Comparison of ENCODE assay signal across 8 cellular contexts in genomic region chr12:54404061-54405004, GRCh38. TPM values are rescaled to one million over a fixed set of nuclear protein-coding genes. Genes with fewer than 3 reads are reported as not detected.
DNase-seq lines count a peak whose midpoint lies in the region; ATAC-seq, FAIRE-seq and TF ChIP-seq lines count a peak whose summit lies in the region.

No MANE protein-coding gene starts in this region.

- no peaks in the 10 kb centered on the region for H3K79me2 ChIP-seq in K562 (ENCODE audit: control insufficient read depth, insufficient read depth, low read length)
- H3K79me2 ChIP-seq in HepG2 (ENCODE audit: insufficient read depth, low read length) = no peaks in the 10 kb centered on the region

- no peak for DNase-seq in D721Med (ENCODE audit: insufficient read length, low spot score)
- peak; percentile 89 for DNase-seq in HuH-7 (ENCODE audit: low spot score)
- peak; percentile 52 for DNase-seq in T follicular helper cell (ENCODE audit: low read depth)
- DNase-seq in K562 (ENCODE audit: extremely low read depth in 1 of 4, low spot score in 3 of 4) = peak; percentile 67 to 79 (median 68)
- peak; percentile 40 for DNase-seq in HepG2 (ENCODE audit: low spot score)
- peak; percentile 40 to 51 for DNase-seq in stimulated activated CD8-positive, alpha-beta memory T cell treated with anti-CD3 and anti-CD28 coated beads, Interleukin-4, amount 100 ng/mL, for 1 hour (ENCODE audit: low read depth in 2 of 2, low spot score in 1 of 2)

- in situ Hi-C loops in K562 (cut with MboI) (no loop called here), HepG2 (cut with HindIII; ENCODE audit: extremely low pct_ligation_motif_present, low pct_unique_long_range_greater_than_20kb) (loop anchor here (5.0 kb wide), 1 partner anchor 33 kb away; no protein-coding TSS in a partner anchor)

- BruUV-seq in K562 (replicated peaks; lab: Mats Ljungman, UMichigan) (no TSS peak), HepG2 (replicated peaks; lab: Mats Ljungman, UMichigan) (no TSS peak)

- peak; percentile 24 to 48 for TF ChIP-seq RAD21 in K562 (CRISPR knock-in tag; conservative IDR thresholded peaks at IDR 0.05 in 1 of 2, IDR thresholded peaks at IDR 0.05 in 1 of 2)
- TF ChIP-seq RAD21 in HepG2 (CRISPR knock-in tag; IDR thresholded peaks at IDR 0.05) = no peak

- peaks cover 5% of the 10 kb centered on the region for H3K9me1 ChIP-seq in K562 (ENCODE audit: control insufficient read depth, insufficient read depth, low read length)

- no peak overlapping the region for H2AFZ ChIP-seq in K562 (ENCODE audit: low read depth, low read length)
- no peak overlapping the region for H2AFZ ChIP-seq in HepG2 (ENCODE audit: low read length)

- TF ChIP-seq CTCF in D721Med (IDR thresholded peaks at IDR 0.05; ENCODE audit: insufficient read depth, missing control alignments) (peak; percentile 86), K562 (IDR thresholded peaks at IDR 0.05 in 2 of 3, conservative IDR thresholded peaks at IDR 0.05 in 1 of 3; ENCODE audit: insufficient read depth in 2 of 3, low read depth in 1 of 3, low read length in 3 of 3) (peak; percentile 78 to 97 (median 82)), HepG2 (CRISPR knock-in tag; IDR thresholded peaks at IDR 0.05) (peak; percentile 67)

- 0 out of 4 replicates have a peak overlapping the region, but pooled peaks of 1 of the 2 experiments have one; percentile 6 for H3K9ac ChIP-seq in K562 (ENCODE audit: insufficient read depth in 1 of 2, low read depth in 2 of 2, low read length in 2 of 2)
- H3K9ac ChIP-seq in HepG2 (ENCODE audit: insufficient read depth, low read depth, low read length) = no peak overlapping the region

- H3K27ac ChIP-seq in K562 (ENCODE audit: extremely low read depth, low read depth, low read length) = no peak overlapping the region
- no peak overlapping the region for H3K27ac ChIP-seq in HepG2 (ENCODE audit: extremely low read length, insufficient read depth, low read length)

- TF ChIP-seq POLR2A in K562 (conservative IDR thresholded peaks at IDR 0.05) = no peak
- TF ChIP-seq POLR2A in HepG2 (IDR thresholded peaks at IDR 0.05; ENCODE audit: insufficient read depth in 1 of 2, low read depth in 2 of 2, low read length in 2 of 2) = no peak

- no peaks in the 10 kb centered on the region for H3K27me3 ChIP-seq in K562 (ENCODE audit: control insufficient read depth in 2 of 2, insufficient read depth in 2 of 2, low read length in 2 of 2)
- peaks cover 0 to 3% of the 10 kb centered on the region in 2 experiments; a peak in 2 of 5 replicates for H3K27me3 ChIP-seq in HepG2 (ENCODE audit: control insufficient read depth in 1 of 2, insufficient read depth in 2 of 2, low read length in 2 of 2)

- intact Hi-C loops in K562 (cut with micrococcal nuclease) (no loop called here), HepG2 (cut with micrococcal nuclease; ENCODE audit: unreplicated experiment) (no loop called here)

- H3K36me3 ChIP-seq in K562 (ENCODE audit: control insufficient read depth, insufficient read depth, low read length) (peaks cover 99% of the 10 kb centered on the region), HepG2 (replicated peaks in 1 of 2; ENCODE audit: control insufficient read depth in 1 of 2, insufficient read depth in 2 of 2, low read length in 2 of 2) (no peaks in the 10 kb centered on the region)

- H3K4me3 ChIP-seq in K562 (no peak overlapping the region), HepG2 (replicated peaks in 1 of 3; ENCODE audit: insufficient read depth in 1 of 3, low read depth in 2 of 3, low read length in 3 of 3) (no peak overlapping the region)

- 52% methylated on average over 11 of the region's 11 CpGs for WGBS in K562 (ENCODE audit: insufficient coverage, low coverage, missing lambda C conversion rate)
- WGBS in HepG2 (ENCODE audit: low lambda C conversion rate) = 34% methylated on average over 10 of the region's 11 CpGs

- H3K4me2 ChIP-seq in K562 (ENCODE audit: insufficient read depth, low read length) (no peak overlapping the region), HepG2 (ENCODE audit: low read depth, low read length) (no peak overlapping the region)

- TF ChIP-seq EP300 in K562 (IDR thresholded peaks at IDR 0.05; ENCODE audit: low read length) = no peak
- TF ChIP-seq EP300 in HepG2 (IDR thresholded peaks at IDR 0.05; ENCODE audit: low read depth in 2 of 2, low read length in 2 of 2) = no peak
- no peak for TF ChIP-seq EP300 in HepG2 (CRISPR knock-in tag; IDR thresholded peaks at IDR 0.05; ENCODE audit: borderline replicate concordance)

- CTCF ChIA-PET in K562 (lab: Yijun Ruan, JAX; ENCODE audit: low intra/inter-chr PET ratio) (interaction anchor here (2.3 kb wide), 1 partner anchor 34 kb away, joined by 10 read pairs; no protein-coding TSS in a partner anchor), HepG2 (lab: Yijun Ruan, JAX; ENCODE audit: low intra/inter-chr PET ratio, low total read pairs) (interaction anchor here (1.4 kb wide), 1 partner anchor 10 kb away, joined by 3 read pairs; no protein-coding TSS in a partner anchor)

- no peak for FAIRE-seq in D721Med (lab: Jason Lieb, UNC)
- peak; percentile 96 for FAIRE-seq in K562 (lab: Jason Lieb, UNC)
- FAIRE-seq in HepG2 (lab: Jason Lieb, UNC) = peak; percentile 43

- H4K20me1 ChIP-seq in K562 (replicated peaks; ENCODE audit: control insufficient read depth, insufficient read depth, low read length) (peaks cover 5% of the 10 kb centered on the region), HepG2 (ENCODE audit: insufficient read depth, low read length) (no peaks in the 10 kb centered on the region)

- H3K4me1 ChIP-seq in K562 (replicated peaks in 1 of 2; ENCODE audit: control insufficient read depth in 2 of 2, insufficient read depth in 2 of 2, low read length in 2 of 2) (peaks cover 0 to 3% of the 10 kb centered on the region in 2 experiments; a peak in 2 of 5 replicates), HepG2 (ENCODE audit: insufficient read depth, low read length) (no peaks in the 10 kb centered on the region)

- ATAC-seq in K562 (peak; percentile 78), HepG2 (peak; percentile 69), HG02642 (IDR thresholded peaks at IDR 0.05; ENCODE audit: poor library complexity, unreplicated experiment) (no peak), HG02610 (IDR thresholded peaks at IDR 0.05; ENCODE audit: unreplicated experiment) (no peak)

- POLR2A ChIA-PET in K562 (lab: Yijun Ruan, JAX) = interaction anchor here (0.6 to 0.8 kb wide), 2 partner anchors 8 to 363 kb away, joined by 3 read pairs; no protein-coding TSS in a partner anchor
- POLR2A ChIA-PET in HepG2 (lab: Yijun Ruan, JAX) = no interaction called here

- H3K9me3 ChIP-seq in K562 (replicated peaks; ENCODE audit: control insufficient read depth, insufficient read depth, low read depth, low read length) (no peaks in the 10 kb centered on the region), HepG2 (ENCODE audit: low read length) (no peaks in the 10 kb centered on the region)

RNA-seq across cellular contexts. Expression of gene ITGA5, which starts 14.7 kb away (rescaled TPM):
- 326 and 672 TPM in 2 replicates for total RNA-seq in K562 (2011; cell fraction: chromatin; rRNA removed; ENCODE audit: low replicate concordance)
- total RNA-seq in K562 (2011; cell fraction: nucleolus; rRNA removed) = 425 and 592 TPM in 2 replicates
- total RNA-seq in K562 (2011; cell fraction: nucleoplasm; rRNA removed) = 368 and 393 TPM in 2 replicates
- total RNA-seq in K562 (2014; rRNA removed) = 47.4 and 59.0 TPM in 2 replicates
- total RNA-seq in K562 (2014; rRNA removed; fragmentation: Illumina TruSeq; extraction: Trizol) = 41.7 and 49.0 TPM in 2 replicates
- total RNA-seq in K562 (2015; rRNA removed; fragmentation: Illumina TruSeq; extraction: Trizol) = 33.7 and 34.5 TPM in 2 replicates
- total RNA-seq in K562 (2021) = 71.0 and 75.2 TPM in 2 replicates
- polyA plus RNA-seq in K562 (2011; rRNA removed) = 55.5 and 114 TPM in 2 replicates
- 44.7 and 52.4 TPM in 2 replicates for polyA plus RNA-seq in K562 (2011; cell fraction: cytosol; rRNA removed)
- polyA plus RNA-seq in K562 (2011; cell fraction: nucleus; rRNA removed) = 273 and 364 TPM in 2 replicates
- polyA plus RNA-seq in K562 (2012) = 58.8 and 103 TPM in 2 replicates
- polyA plus RNA-seq in K562 (2014; fragmentation: Illumina TruSeq; extraction: Trizol) = 82.1 and 82.8 TPM in 2 replicates
- 1 to 10 TPM; 9.1 to 9.2 TPM for polyA plus RNA-seq in K562 (2014; fragmentation: Nextera tagmentation; extraction: Ambion mirVana)
- polyA plus RNA-seq in K562 (2014; rRNA removed) = 34.0 and 36.0 TPM in 2 replicates
- polyA minus RNA-seq in K562 (2011; rRNA and poly(A)+ RNA removed) = 104 and 113 TPM in 2 replicates
- 72.0 and 119 TPM in 2 replicates for polyA minus RNA-seq in K562 (2011; cell fraction: cytosol; rRNA and poly(A)+ RNA removed)
- 150 and 186 TPM in 2 replicates for polyA minus RNA-seq in K562 (2011; cell fraction: nucleus; rRNA and poly(A)+ RNA removed)
- total RNA-seq in HepG2 (2016; rRNA removed; fragmentation: Illumina TruSeq; extraction: Trizol) = 0.20 and 0.28 TPM in 2 replicates
- not detected in 2 replicates for total RNA-seq in HepG2 (2016; cell fraction: cytosol; rRNA removed; fragmentation: Illumina TruSeq; extraction: Trizol; ENCODE audit: low read depth)
- total RNA-seq in HepG2 (2016; cell fraction: insoluble cytoplasmic fraction; rRNA removed; fragmentation: Illumina TruSeq; extraction: Trizol) = 0.17 TPM in 1 of 2 replicates, not detected in the other
- total RNA-seq in HepG2 (2016; cell fraction: membrane; rRNA removed; fragmentation: Illumina TruSeq; extraction: Trizol) = 0.34 TPM in 1 of 2 replicates, not detected in the other
- 0.28 and 0.78 TPM in 2 replicates for total RNA-seq in HepG2 (2016; cell fraction: nucleus; rRNA removed; fragmentation: Illumina TruSeq; extraction: Trizol)
- 0.40 and 0.52 TPM in 2 replicates for polyA plus RNA-seq in HepG2 (2011; rRNA removed)
- 0.18 and 0.23 TPM in 2 replicates for polyA plus RNA-seq in HepG2 (2011; cell fraction: cytosol; rRNA removed)
- 0.45 and 0.80 TPM in 2 replicates for polyA plus RNA-seq in HepG2 (2011; cell fraction: nucleus; rRNA removed)
- 0.12 TPM in 1 of 2 replicates, not detected in the other for polyA plus RNA-seq in HepG2 (2012)
- not detected in 2 replicates for polyA plus RNA-seq in HepG2 (2016; cell fraction: cytosol; fragmentation: Illumina TruSeq; extraction: Trizol; ENCODE audit: low read depth)
- 0.04 and 0.12 TPM in 2 replicates for polyA plus RNA-seq in HepG2 (2016; cell fraction: insoluble cytoplasmic fraction; fragmentation: Illumina TruSeq; extraction: Trizol; ENCODE audit: low read depth)
- polyA plus RNA-seq in HepG2 (2016; cell fraction: membrane; fragmentation: Illumina TruSeq; extraction: Trizol; ENCODE audit: low read depth) = not detected in 2 replicates
- polyA plus RNA-seq in HepG2 (2016; cell fraction: nucleus; fragmentation: Illumina TruSeq; extraction: Trizol; ENCODE audit: insufficient read depth, low read depth) = 0.46 and 0.53 TPM in 2 replicates
- polyA minus RNA-seq in HepG2 (2011; rRNA and poly(A)+ RNA removed; ENCODE audit: low replicate concordance) = 0.34 and 75.5 TPM in 2 replicates
- polyA minus RNA-seq in HepG2 (2011; cell fraction: cytosol; rRNA and poly(A)+ RNA removed) = 0.53 and 0.99 TPM in 2 replicates
- 0.52 and 1.2 TPM in 2 replicates for polyA minus RNA-seq in HepG2 (2011; cell fraction: nucleus; rRNA and poly(A)+ RNA removed)

RNA-seq across cellular contexts. Expression of gene ZNF385A, which starts 19.8 kb away (rescaled TPM):
- total RNA-seq in K562 (2011; cell fraction: chromatin; rRNA removed; ENCODE audit: low replicate concordance) = 8.1 and 25.0 TPM in 2 replicates
- total RNA-seq in K562 (2011; cell fraction: nucleolus; rRNA removed) = 9.7 and 11.1 TPM in 2 replicates
- total RNA-seq in K562 (2011; cell fraction: nucleoplasm; rRNA removed) = 9.7 and 11.8 TPM in 2 replicates
- total RNA-seq in K562 (2014; rRNA removed) (15.9 and 17.7 TPM in 2 replicates), K562 (2014; rRNA removed; fragmentation: Illumina TruSeq; extraction: Trizol) (3.5 and 3.7 TPM in 2 replicates), K562 (2015; rRNA removed; fragmentation: Illumina TruSeq; extraction: Trizol) (5.9 and 8.7 TPM in 2 replicates), K562 (2021) (96.5 and 111 TPM in 2 replicates), HepG2 (2016; rRNA removed; fragmentation: Illumina TruSeq; extraction: Trizol) (0.44 and 0.49 TPM in 2 replicates)
- polyA plus RNA-seq in K562 (2011; rRNA removed) (7.7 and 15.6 TPM in 2 replicates), K562 (2014; fragmentation: Illumina TruSeq; extraction: Trizol) (65.7 and 88.2 TPM in 2 replicates), K562 (2014; fragmentation: Nextera tagmentation; extraction: Ambion mirVana) (1 to 10 TPM; 1.0 TPM), K562 (2014; rRNA removed) (30.3 and 34.6 TPM in 2 replicates), HepG2 (2011; rRNA removed) (0.31 and 0.67 TPM in 2 replicates)
- polyA plus RNA-seq in K562 (2011; cell fraction: cytosol; rRNA removed) = 11.8 and 25.5 TPM in 2 replicates
- polyA plus RNA-seq in K562 (2011; cell fraction: nucleus; rRNA removed) = 15.0 and 32.1 TPM in 2 replicates
- 35.9 and 43.9 TPM in 2 replicates for polyA plus RNA-seq in K562 (2012)
- polyA minus RNA-seq in K562 (2011; rRNA and poly(A)+ RNA removed) = 4.7 and 6.3 TPM in 2 replicates
- polyA minus RNA-seq in K562 (2011; cell fraction: cytosol; rRNA and poly(A)+ RNA removed) = 31.2 and 48.8 TPM in 2 replicates
- polyA minus RNA-seq in K562 (2011; cell fraction: nucleus; rRNA and poly(A)+ RNA removed) = 6.7 and 8.1 TPM in 2 replicates
- 0.30 and 0.53 TPM in 2 replicates for total RNA-seq in HepG2 (2016; cell fraction: cytosol; rRNA removed; fragmentation: Illumina TruSeq; extraction: Trizol; ENCODE audit: low read depth)
- 0.26 and 0.39 TPM in 2 replicates for total RNA-seq in HepG2 (2016; cell fraction: insoluble cytoplasmic fraction; rRNA removed; fragmentation: Illumina TruSeq; extraction: Trizol)
- 1.4 and 1.8 TPM in 2 replicates for total RNA-seq in HepG2 (2016; cell fraction: membrane; rRNA removed; fragmentation: Illumina TruSeq; extraction: Trizol)
- 0.44 and 0.93 TPM in 2 replicates for total RNA-seq in HepG2 (2016; cell fraction: nucleus; rRNA removed; fragmentation: Illumina TruSeq; extraction: Trizol)
- polyA plus RNA-seq in HepG2 (2011; cell fraction: cytosol; rRNA removed) = 0.23 and 0.43 TPM in 2 replicates
- polyA plus RNA-seq in HepG2 (2011; cell fraction: nucleus; rRNA removed) = 0.56 and 0.66 TPM in 2 replicates
- 1.2 and 1.3 TPM in 2 replicates for polyA plus RNA-seq in HepG2 (2012)
- polyA plus RNA-seq in HepG2 (2016; cell fraction: cytosol; fragmentation: Illumina TruSeq; extraction: Trizol; ENCODE audit: low read depth) = 3.9 and 4.1 TPM in 2 replicates
- polyA plus RNA-seq in HepG2 (2016; cell fraction: insoluble cytoplasmic fraction; fragmentation: Illumina TruSeq; extraction: Trizol; ENCODE audit: low read depth) = 2.8 and 3.3 TPM in 2 replicates
- 8.1 and 9.0 TPM in 2 replicates for polyA plus RNA-seq in HepG2 (2016; cell fraction: membrane; fragmentation: Illumina TruSeq; extraction: Trizol; ENCODE audit: low read depth)
- polyA plus RNA-seq in HepG2 (2016; cell fraction: nucleus; fragmentation: Illumina TruSeq; extraction: Trizol; ENCODE audit: insufficient read depth, low read depth) = 2.5 and 4.2 TPM in 2 replicates
- 0.50 and 6.8 TPM in 2 replicates for polyA minus RNA-seq in HepG2 (2011; rRNA and poly(A)+ RNA removed; ENCODE audit: low replicate concordance)
- polyA minus RNA-seq in HepG2 (2011; cell fraction: cytosol; rRNA and poly(A)+ RNA removed) = 0.70 and 1.5 TPM in 2 replicates
- polyA minus RNA-seq in HepG2 (2011; cell fraction: nucleus; rRNA and poly(A)+ RNA removed) = not detected in 2 replicates

RNA-seq across cellular contexts. Expression of gene GPR84, which starts 40.0 kb away (rescaled TPM):
- total RNA-seq in K562 (2011; cell fraction: chromatin; rRNA removed; ENCODE audit: low replicate concordance) = 0.48 and 1.8 TPM in 2 replicates
- total RNA-seq in K562 (2011; cell fraction: nucleolus; rRNA removed) = 0.13 and 0.17 TPM in 2 replicates
- total RNA-seq in K562 (2011; cell fraction: nucleoplasm; rRNA removed) = 0.44 and 0.69 TPM in 2 replicates
- 0.16 TPM in 1 of 2 replicates, not detected in the other for total RNA-seq in K562 (2014; rRNA removed)
- 0.11 TPM in 1 of 2 replicates, not detected in the other for total RNA-seq in K562 (2014; rRNA removed; fragmentation: Illumina TruSeq; extraction: Trizol)
- total RNA-seq in K562 (2015; rRNA removed; fragmentation: Illumina TruSeq; extraction: Trizol) = not detected in 2 replicates
- not detected in 2 replicates for total RNA-seq in K562 (2021)
- polyA plus RNA-seq in K562 (2011; rRNA removed) = 0.16 TPM in 1 of 2 replicates, not detected in the other
- polyA plus RNA-seq in K562 (2011; cell fraction: cytosol; rRNA removed) = not detected in 2 replicates
- polyA plus RNA-seq in K562 (2011; cell fraction: nucleus; rRNA removed) = 0.25 and 0.44 TPM in 2 replicates
- 0.07 and 0.47 TPM in 2 replicates for polyA plus RNA-seq in K562 (2012)
- polyA plus RNA-seq in K562 (2014; fragmentation: Illumina TruSeq; extraction: Trizol) = 0.10 TPM in 1 of 2 replicates, not detected in the other
- under 1 TPM; 0.07 to 0.18 TPM for polyA plus RNA-seq in K562 (2014; fragmentation: Nextera tagmentation; extraction: Ambion mirVana)
- not detected in 2 replicates for polyA plus RNA-seq in K562 (2014; rRNA removed)
- polyA minus RNA-seq in K562 (2011; rRNA and poly(A)+ RNA removed) = 0.12 TPM in 1 of 2 replicates, not detected in the other
- not detected in 2 replicates for polyA minus RNA-seq in K562 (2011; cell fraction: cytosol; rRNA and poly(A)+ RNA removed)
- polyA minus RNA-seq in K562 (2011; cell fraction: nucleus; rRNA and poly(A)+ RNA removed) = 0.22 TPM in 1 of 2 replicates, not detected in the other
- total RNA-seq in HepG2 (2016; rRNA removed; fragmentation: Illumina TruSeq; extraction: Trizol) = not detected in 2 replicates
- not detected in 2 replicates for total RNA-seq in HepG2 (2016; cell fraction: cytosol; rRNA removed; fragmentation: Illumina TruSeq; extraction: Trizol; ENCODE audit: low read depth)
- total RNA-seq in HepG2 (2016; cell fraction: insoluble cytoplasmic fraction; rRNA removed; fragmentation: Illumina TruSeq; extraction: Trizol) = not detected in 2 replicates
- total RNA-seq in HepG2 (2016; cell fraction: membrane; rRNA removed; fragmentation: Illumina TruSeq; extraction: Trizol) = not detected in 2 replicates
- not detected in 2 replicates for total RNA-seq in HepG2 (2016; cell fraction: nucleus; rRNA removed; fragmentation: Illumina TruSeq; extraction: Trizol)
- not detected in 2 replicates for polyA plus RNA-seq in HepG2 (2011; rRNA removed)
- polyA plus RNA-seq in HepG2 (2011; cell fraction: cytosol; rRNA removed) = not detected in 2 replicates
- not detected in 2 replicates for polyA plus RNA-seq in HepG2 (2011; cell fraction: nucleus; rRNA removed)
- polyA plus RNA-seq in HepG2 (2012) = not detected in 2 replicates
- polyA plus RNA-seq in HepG2 (2016; cell fraction: cytosol; fragmentation: Illumina TruSeq; extraction: Trizol; ENCODE audit: low read depth) = not detected in 2 replicates
- polyA plus RNA-seq in HepG2 (2016; cell fraction: insoluble cytoplasmic fraction; fragmentation: Illumina TruSeq; extraction: Trizol; ENCODE audit: low read depth) = not detected in 2 replicates
- not detected in 2 replicates for polyA plus RNA-seq in HepG2 (2016; cell fraction: membrane; fragmentation: Illumina TruSeq; extraction: Trizol; ENCODE audit: low read depth)
- not detected in 2 replicates for polyA plus RNA-seq in HepG2 (2016; cell fraction: nucleus; fragmentation: Illumina TruSeq; extraction: Trizol; ENCODE audit: insufficient read depth, low read depth)
- polyA minus RNA-seq in HepG2 (2011; rRNA and poly(A)+ RNA removed; ENCODE audit: low replicate concordance) = not detected in 2 replicates
- polyA minus RNA-seq in HepG2 (2011; cell fraction: cytosol; rRNA and poly(A)+ RNA removed) = not detected in 2 replicates
- polyA minus RNA-seq in HepG2 (2011; cell fraction: nucleus; rRNA and poly(A)+ RNA removed) = not detected in 2 replicates

Comparison
In these comparisons a context has a peak if more than half of its experiments do, and no peak if none do; other contexts are left out.
1. ATAC-seq: peak in K562 (single experiment) and HepG2 (single experiment); none in HG02642 (single experiment) and HG02610 (single experiment).
2. RNA of gene ITGA5, which starts 14.7 kb away (total RNA-seq): 33.7 to 672 TPM in K562; 0.17 to 0.78 TPM in HepG2; every median in the first group is over 10 times any median in the second.
3. Peak in every context shown above with its lines, with median percentiles within 50 percentile points of each other: CTCF ChIP-seq.